8 cellular contexts compared by ENCODE assay signal in genomic region chr6:45420909-45421699, GRCh38. TPM values are rescaled to one million over a fixed set of nuclear protein-coding genes. Genes with fewer than 3 reads are reported as not detected.
DNase-seq lines count a peak whose midpoint lies in the region; ATAC-seq and TF ChIP-seq lines count a peak whose summit lies in the region.

No MANE protein-coding gene starts in this region.

- H4K20me1 ChIP-seq in smooth muscle cell (ENCODE audit: low read depth) = peaks cover 6% of the 10 kb centered on the region

- peak overlapping the region; percentile 90 to 95 (median 94) for H3K4me3 Mint-ChIP-seq in T-cell

- no peaks in the 10 kb centered on the region for H3K36me3 Mint-ChIP-seq in T-cell

- H3K4me3 ChIP-seq in HEK293 (ENCODE audit: low read depth, low read length) (peak overlapping the region; percentile 87), smooth muscle cell (peak overlapping the region; percentile 65)

- H3K27me3 Mint-ChIP-seq in T-cell = peaks cover 15 to 23% of the 10 kb centered on the region in 2 donors

- peak in 1 of 4 experiments; percentile 1 for ATAC-seq in T-cell (replicated peaks in 1 of 4)
- no peak for ATAC-seq in HG03139 (IDR thresholded peaks at IDR 0.05; ENCODE audit: unreplicated experiment)
- no peak for ATAC-seq in GM18520 (IDR thresholded peaks at IDR 0.05; ENCODE audit: unreplicated experiment)

- peak overlapping the region; percentile 89 for H3K4me2 ChIP-seq in smooth muscle cell

- H3K79me2 ChIP-seq in smooth muscle cell (ENCODE audit: low read depth) = peaks cover 52% of the 10 kb centered on the region

- POLR2A ChIA-PET in HEK293 (lab: Yijun Ruan, JAX) (interaction anchor here (3.0 kb wide), 1 partner anchor 43 kb away, joined by 20 read pairs; the partner anchor contains the start of gene SUPT3H), T-cell (lab: Charles Lee) (no interaction called here)

- peak overlapping the region; percentile 87 for H2AFZ ChIP-seq in smooth muscle cell (ENCODE audit: low read depth)

- DNase-seq in T-cell (no peak), hepatic stellate cell (ENCODE audit: low spot score) (peak; percentile 51), smooth muscle cell (lab: John Stamatoyannopoulos, UW; ENCODE audit: unreplicated experiment) (no peak), NCI-H146 treated with DMSO at 0.1 percent for 48 hours (lab: John Stamatoyannopoulos, UW; ENCODE audit: unreplicated experiment) (no peak)
- no peak for DNase-seq in activated CD4-positive, alpha-beta T cell treated with anti-CD3 and anti-CD28 coated beads for 1 hour

- H3F3A ChIP-seq in smooth muscle cell (ENCODE audit: low read depth) = peaks cover 4% of the 10 kb centered on the region

- H3K9ac ChIP-seq in smooth muscle cell (ENCODE audit: low read depth) = peak overlapping the region; percentile 65

- TF ChIP-seq CTCF in HEK293 (tag by site-specific recombination; IDR thresholded peaks at IDR 0.05) (no peak), smooth muscle cell (IDR thresholded peaks at IDR 0.05; ENCODE audit: borderline replicate concordance, insufficient read depth, poor library complexity, severe bottlenecking) (no peak)

- H3K9me3 ChIP-seq in HEK293 (ENCODE audit: control insufficient read depth, insufficient read depth, low read depth, low read length) (no peaks in the 10 kb centered on the region), smooth muscle cell (replicated peaks; ENCODE audit: low read depth) (no peaks in the 10 kb centered on the region)

- H3K9me3 Mint-ChIP-seq in T-cell = no peaks in the 10 kb centered on the region

- H3K27ac ChIP-seq in HEK293 (ENCODE audit: extremely low read depth, low read depth, low read length) = peak overlapping the region; percentile 81
- peak overlapping the region; percentile 83 for H3K27ac ChIP-seq in smooth muscle cell (ENCODE audit: low read depth)

- WGBS in smooth muscle cell (ENCODE audit: low lambda C conversion rate) = 2% methylated on average over 19 of the region's 19 CpGs

- no peaks in the 10 kb centered on the region for H3K36me3 ChIP-seq in HEK293 (ENCODE audit: control insufficient read depth in 2 of 2, insufficient read depth in 1 of 2, low read length in 2 of 2)
- no peaks in the 10 kb centered on the region for H3K36me3 ChIP-seq in smooth muscle cell (ENCODE audit: low read depth)

- peak overlapping the region; percentile 91 to 93 for H3K27ac Mint-ChIP-seq in T-cell

- no peaks in the 10 kb centered on the region for H3K27me3 ChIP-seq in smooth muscle cell (ENCODE audit: low read depth)

- peaks cover 31 to 48% (median 41%) of the 10 kb centered on the region in 3 donors for H3K4me1 Mint-ChIP-seq in T-cell

- peaks cover 17% of the 10 kb centered on the region for H3K4me1 ChIP-seq in HEK293 (ENCODE audit: control insufficient read depth, insufficient read depth, low read length)
- H3K4me1 ChIP-seq in smooth muscle cell (ENCODE audit: low read depth) = peaks cover 20% of the 10 kb centered on the region

- CTCF ChIA-PET in HEK293 (lab: Yijun Ruan, JAX) (interaction anchor here (0.6 to 1.8 kb wide), 8 partner anchors 9 to 830 kb away, joined by 3 to 10 read pairs (median 3); no protein-coding TSS in a partner anchor), T-cell (lab: Charles Lee) (no interaction called here)

TF ChIP-seq in HEK293, 187 proteins besides CTCF, POLR2A, EP300 and RAD21 (continues in another document):
- TF ChIP-seq, protein P1, sequence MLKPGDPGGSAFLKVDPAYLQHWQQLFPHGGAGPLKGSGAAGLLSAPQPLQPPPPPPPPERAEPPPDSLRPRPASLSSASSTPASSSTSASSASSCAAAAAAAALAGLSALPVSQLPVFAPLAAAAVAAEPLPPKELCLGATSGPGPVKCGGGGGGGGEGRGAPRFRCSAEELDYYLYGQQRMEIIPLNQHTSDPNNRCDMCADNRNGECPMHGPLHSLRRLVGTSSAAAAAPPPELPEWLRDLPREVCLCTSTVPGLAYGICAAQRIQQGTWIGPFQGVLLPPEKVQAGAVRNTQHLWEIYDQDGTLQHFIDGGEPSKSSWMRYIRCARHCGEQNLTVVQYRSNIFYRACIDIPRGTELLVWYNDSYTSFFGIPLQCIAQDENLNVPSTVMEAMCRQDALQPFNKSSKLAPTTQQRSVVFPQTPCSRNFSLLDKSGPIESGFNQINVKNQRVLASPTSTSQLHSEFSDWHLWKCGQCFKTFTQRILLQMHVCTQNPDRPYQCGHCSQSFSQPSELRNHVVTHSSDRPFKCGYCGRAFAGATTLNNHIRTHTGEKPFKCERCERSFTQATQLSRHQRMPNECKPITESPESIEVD (tag by site-specific recombination; IDR thresholded peaks at IDR 0.05) = 0 out of 2 replicates have a peak, but pooled peaks have one; percentile 12
- TF ChIP-seq ZNF341 (tag by site-specific recombination; IDR thresholded peaks at IDR 0.05; ENCODE audit: low read depth) (peak; percentile 48), ZNF645 (tag by site-specific recombination; IDR thresholded peaks at IDR 0.05) (no peak), ZNF76 (tag by site-specific recombination; IDR thresholded peaks at IDR 0.05; ENCODE audit: borderline replicate concordance, low read depth) (no peak), MZF1 (tag by site-specific recombination; IDR thresholded peaks at IDR 0.05; ENCODE audit: borderline replicate concordance) (no peak), ZNF776 (tag by site-specific recombination; IDR thresholded peaks at IDR 0.05; ENCODE audit: borderline replicate concordance) (no peak), PATZ1 (tag by site-specific recombination; IDR thresholded peaks at IDR 0.05) (peak; percentile 50; the same call in 1 of the 2 replicates), ZNF391 (tag by site-specific recombination; IDR thresholded peaks at IDR 0.05; ENCODE audit: borderline replicate concordance, low read depth) (no peak), KLF17 (tag by site-specific recombination; IDR thresholded peaks at IDR 0.05) (no peak), ZNF214 (tag by site-specific recombination; IDR thresholded peaks at IDR 0.05; ENCODE audit: borderline replicate concordance) (no peak), TCF7L2 (IDR thresholded peaks at IDR 0.05; ENCODE audit: borderline replicate concordance, low read depth, low read length) (no peak), ZNF621 (tag by site-specific recombination; IDR thresholded peaks at IDR 0.05) (no peak), ZBTB48 (tag by site-specific recombination; IDR thresholded peaks at IDR 0.05) (peak; percentile 47; the same call in 1 of the 2 replicates), ZNF623 (tag by site-specific recombination; IDR thresholded peaks at IDR 0.05) (no peak), ZSCAN30 (tag by site-specific recombination; IDR thresholded peaks at IDR 0.05) (no peak), ZNF785 (tag by site-specific recombination; IDR thresholded peaks at IDR 0.05) (no peak)

RNA-seq across cellular contexts. Expression of gene SUPT3H, which starts 43.4 kb away (rescaled TPM):
- total RNA-seq in T-cell (10 to 100 TPM in 3 of 5 donors, 1 to 10 TPM in 2; 9.3 to 12.9 (median 10.7) TPM), smooth muscle cell (16.8 and 22.9 TPM in 2 replicates)
- 15.3 and 19.4 TPM in 2 replicates for polyA plus RNA-seq in smooth muscle cell
